In genomic region chr1:145889722-145890121, GRCh38 we compare ENCODE assay signal across 22 cellular contexts. TPM values are rescaled to one million over a fixed set of nuclear protein-coding genes. Genes with fewer than 3 reads are reported as not detected.
DNase-seq lines count a peak whose midpoint lies in the region; ATAC-seq, FAIRE-seq and TF ChIP-seq lines count a peak whose summit lies in the region.
"Had no signal": no experiment of that assay in that cellular context is flagged by ENCODE, and none has a peak within 500 bp of the region (broad histone marks: within the 10 kb centered on the region; RNA-seq: fewer than 3 reads in every experiment).

No MANE protein-coding gene starts in this region.

- no peaks in the 10 kb centered on the region for H4K20me1 ChIP-seq in HepG2 (ENCODE audit: insufficient read depth, low read length)

- no peaks in the 10 kb centered on the region for H3K36me3 Mint-ChIP-seq in HFFc6 (ENCODE audit: low read depth)
- no peaks in the 10 kb centered on the region for H3K36me3 Mint-ChIP-seq in endodermal cell (ENCODE audit: low read depth)
- H3K36me3 Mint-ChIP-seq: IgD-negative memory B cell had no signal

- WGBS in HepG2 (ENCODE audit: low lambda C conversion rate), result 46% methylated on average over 3 of the region's 3 CpGs
- 83 to 85% methylated on average over 3 of the region's 3 CpGs for WGBS in endodermal cell (ENCODE audit: insufficient coverage in 1 of 2, insufficient read length in 1 of 2), 2 experiments

- H3K27me3 Mint-ChIP-seq in HFFc6 (ENCODE audit: insufficient read depth) (no peaks in the 10 kb centered on the region), endodermal cell (ENCODE audit: insufficient read depth) (peaks cover 14% of the 10 kb centered on the region)

- no TSS peak for BruUV-seq in Panc1 (replicated peaks; lab: Mats Ljungman, UMichigan)
- no TSS peak for BruUV-seq in HepG2 (replicated peaks; lab: Mats Ljungman, UMichigan)

- no peaks in the 10 kb centered on the region for H3K36me3 ChIP-seq in Panc1 (ENCODE audit: control insufficient read depth, insufficient read depth, low read length)
- H3K36me3 ChIP-seq in HepG2 (replicated peaks in 1 of 2; ENCODE audit: control insufficient read depth in 1 of 2, insufficient read depth in 2 of 2, low read length in 2 of 2), result no peaks in the 10 kb centered on the region
- no peaks in the 10 kb centered on the region for H3K36me3 ChIP-seq in endodermal cell (ENCODE audit: control insufficient read depth, insufficient read depth, low read length)
- H3K36me3 ChIP-seq: colonic mucosa, heart right ventricle, right atrium auricular region, SJCRH30 had no signal

- H3K9ac ChIP-seq in HepG2 (ENCODE audit: insufficient read depth, low read depth, low read length) (no peak overlapping the region), endodermal cell (ENCODE audit: extremely low read depth, low read length, poor library complexity, severe bottlenecking) (no peak overlapping the region)

- H3K27ac ChIP-seq in Panc1 (ENCODE audit: low read length), result peak overlapping the region; percentile 12; the same call in 1 of the 2 replicates
- H3K27ac ChIP-seq in HepG2 (ENCODE audit: extremely low read length, insufficient read depth, low read length), result no peak overlapping the region
- no peak overlapping the region for H3K27ac ChIP-seq in endodermal cell (ENCODE audit: low read depth, low read length)
- H3K27ac ChIP-seq: colonic mucosa, right atrium auricular region, SJCRH30 had no signal

- no peak for TF ChIP-seq RAD21 in HepG2 (CRISPR knock-in tag; IDR thresholded peaks at IDR 0.05)

- intact Hi-C loops in Panc1 (cut with micrococcal nuclease; ENCODE audit: unreplicated experiment), result loop anchor here (5.0 kb wide), 2 partner anchors 73 to 123 kb away; partner anchors contain the start of genes ANKRD34A and POLR3GL
- intact Hi-C loops in HepG2 (cut with micrococcal nuclease; ENCODE audit: unreplicated experiment), result loop anchor here (5.0 kb wide), 4 partner anchors 32 to 88 kb away; partner anchors contain the start of genes LIX1L, PIAS3 and RBM8A

- in situ Hi-C loops in Panc1 (cut with HindIII; ENCODE audit: low pct_unique_long_range_greater_than_20kb, low sequenced_read_pairs) (no loop called here), HepG2 (cut with HindIII; ENCODE audit: extremely low pct_ligation_motif_present, low pct_unique_long_range_greater_than_20kb) (loop anchor here (5.0 to 10.0 kb wide), 2 partner anchors 38 to 115 kb away; partner anchors contain the start of gene RBM8A)

- TF ChIP-seq EP300 in HepG2 (IDR thresholded peaks at IDR 0.05; ENCODE audit: low read depth in 2 of 2, low read length in 2 of 2) (no peak), HepG2 (CRISPR knock-in tag; IDR thresholded peaks at IDR 0.05; ENCODE audit: borderline replicate concordance) (no peak)

- peak overlapping the region; percentile 40 for H2AFZ ChIP-seq in HepG2 (ENCODE audit: low read length)

- POLR2A ChIA-PET in Panc1 (lab: Charles Lee) (no interaction called here), HepG2 (lab: Yijun Ruan, JAX) (no interaction called here)

- H3K4me3 Mint-ChIP-seq in HFFc6 (no peak overlapping the region), endodermal cell (no peak overlapping the region)
- H3K4me3 Mint-ChIP-seq: CD8-positive, alpha-beta memory T cell; IgD-negative memory B cell; stimulated activated naive CD8-positive, alpha-beta T cell treated with anti-CD3 and anti-CD28 coated beads, Interleukin-15, amount 100 ng/mL, for 72 hours; T-helper 2 cell treated with Interferon-gamma antibody and Interleukin-4, amounts not matched to agents 5 μg/mL and 100 μg/mL, for 36 hours had no signal

- H3K27me3 ChIP-seq in Panc1 (ENCODE audit: control insufficient read depth, insufficient read depth, low read length) (peaks cover 3% of the 10 kb centered on the region; the same call in 1 of the 2 replicates), HepG2 (ENCODE audit: control insufficient read depth in 1 of 2, insufficient read depth in 2 of 2, low read length in 2 of 2) (peaks cover 2 to 9% of the 10 kb centered on the region in 2 experiments), endodermal cell (ENCODE audit: control insufficient read depth, insufficient read depth, low read length, poor library complexity, severe bottlenecking) (peaks cover 10% of the 10 kb centered on the region)
- H3K27me3 ChIP-seq: colonic mucosa, right atrium auricular region, SJCRH30 had no signal

- H3K27ac Mint-ChIP-seq in HFFc6, result no peak overlapping the region
- no peak overlapping the region for H3K27ac Mint-ChIP-seq in endodermal cell
- H3K27ac Mint-ChIP-seq: CD8-positive, alpha-beta memory T cell; IgD-negative memory B cell; stimulated activated naive CD8-positive, alpha-beta T cell treated with anti-CD3 and anti-CD28 coated beads, Interleukin-15, amount 100 ng/mL, for 72 hours; T-helper 2 cell treated with Interferon-gamma antibody and Interleukin-4, amounts not matched to agents 5 μg/mL and 100 μg/mL, for 36 hours had no signal

- no peak for FAIRE-seq in HepG2 (lab: Jason Lieb, UNC)
- FAIRE-seq: astrocyte had no signal

- H3K4me1 Mint-ChIP-seq in HFFc6 (ENCODE audit: low read depth) (peaks cover 49% of the 10 kb centered on the region), endodermal cell (peaks cover 33% of the 10 kb centered on the region)

- H3K4me3 ChIP-seq in Panc1 (ENCODE audit: low read depth in 2 of 2, low read length in 2 of 2), result no peak overlapping the region
- H3K4me3 ChIP-seq in HepG2 (replicated peaks in 1 of 3; ENCODE audit: insufficient read depth in 1 of 3, low read depth in 2 of 3, low read length in 3 of 3), result no peak overlapping the region
- no peak overlapping the region for H3K4me3 ChIP-seq in endodermal cell (ENCODE audit: low read length)
- H3K4me3 ChIP-seq: colonic mucosa, heart right ventricle, right atrium auricular region, SJCRH30 had no signal

- H3K9me3 ChIP-seq in Panc1 (ENCODE audit: control insufficient read depth, insufficient read depth, low read depth, low read length), result no peaks in the 10 kb centered on the region
- H3K9me3 ChIP-seq in HepG2 (ENCODE audit: low read length), result no peaks in the 10 kb centered on the region
- H3K9me3 ChIP-seq in endodermal cell (ENCODE audit: control insufficient read depth, low read length), result no peaks in the 10 kb centered on the region
- H3K9me3 ChIP-seq: colonic mucosa, heart right ventricle, right atrium auricular region, SJCRH30 had no signal

- CTCF ChIA-PET in Panc1 (lab: Charles Lee) (interaction anchor here (0.8 kb wide), 1 partner anchor 43 kb away, joined by 4 read pairs; no protein-coding TSS in a partner anchor), HepG2 (lab: Yijun Ruan, JAX; ENCODE audit: low intra/inter-chr PET ratio, low total read pairs) (no interaction called here)

- H3K4me2 ChIP-seq in HepG2 (ENCODE audit: low read depth, low read length), result no peak overlapping the region; the same call in 1 of the 2 replicates

- no peak for ATAC-seq in Panc1
- no peak for ATAC-seq in HepG2
- no peak for ATAC-seq in GM21515 (IDR thresholded peaks at IDR 0.05; ENCODE audit: unreplicated experiment)
- no peak for ATAC-seq in HG03039 (IDR thresholded peaks at IDR 0.05; ENCODE audit: unreplicated experiment)
- ATAC-seq: heart right ventricle; stimulated activated naive CD8-positive, alpha-beta T cell treated with anti-CD3 and anti-CD28 coated beads, Interleukin-15, amount 100 ng/mL, for 72 hours had no signal

- H3K9me3 Mint-ChIP-seq in HFFc6, result no peaks in the 10 kb centered on the region
- H3K9me3 Mint-ChIP-seq in endodermal cell, result no peaks in the 10 kb centered on the region
- H3K9me3 Mint-ChIP-seq: CD8-positive, alpha-beta memory T cell; IgD-negative memory B cell; stimulated activated naive CD8-positive, alpha-beta T cell treated with anti-CD3 and anti-CD28 coated beads, Interleukin-15, amount 100 ng/mL, for 72 hours; T-helper 2 cell treated with Interferon-gamma antibody and Interleukin-4, amounts not matched to agents 5 μg/mL and 100 μg/mL, for 36 hours had no signal

- TF ChIP-seq CTCF in Panc1 (IDR thresholded peaks at IDR 0.05) (no peak), HepG2 (CRISPR knock-in tag; IDR thresholded peaks at IDR 0.05) (no peak), HFFc6 (IDR thresholded peaks at IDR 0.05) (no peak), endodermal cell (conservative IDR thresholded peaks at IDR 0.05) (no peak)

- H3K4me1 ChIP-seq in Panc1 (ENCODE audit: control insufficient read depth, insufficient read depth, low read length) (peaks cover 29% of the 10 kb centered on the region), HepG2 (ENCODE audit: insufficient read depth, low read length) (peaks cover 81% of the 10 kb centered on the region), endodermal cell (ENCODE audit: control insufficient read depth, insufficient read depth, low read length) (peaks cover 4% of the 10 kb centered on the region)

- no peaks in the 10 kb centered on the region for H3K79me2 ChIP-seq in HepG2 (ENCODE audit: insufficient read depth, low read length)

- no peak for TF ChIP-seq POLR2A in HepG2 (IDR thresholded peaks at IDR 0.05; ENCODE audit: insufficient read depth in 1 of 2, low read depth in 2 of 2, low read length in 2 of 2)

- DNase-seq in COLO668 (lab: John Stamatoyannopoulos, UW; ENCODE audit: unreplicated experiment) (peak; percentile 52), NCI-H1930 (lab: John Stamatoyannopoulos, UW) (peak; percentile 29 to 49), Panc1 (ENCODE audit: low read depth, low spot score) (no peak), HepG2 (ENCODE audit: low spot score) (peak; percentile 35), HFFc6 (no peak), endodermal cell (no peak)
- DNase-seq: activated CD4-positive, CD25-positive, alpha-beta regulatory T cell treated with anti-CD3 and anti-CD28 coated beads, Interleukin-2, amount 50 U/mL, for 72 hours; activated gamma-delta T cell; CD8-positive, alpha-beta memory T cell; colonic mucosa; heart right ventricle; kidney glomerular epithelial cell; NCI-H1048; NK-92 treated with Interleukin-12 subunit alpha and Interleukin-12 subunit beta, amount 100 ng/mL, for 24 hours; stimulated activated naive CD8-positive, alpha-beta T cell treated with anti-CD3 and anti-CD28 coated beads, Interleukin-15, amount 100 ng/mL, for 72 hours had no signal

RNA-seq across cellular contexts. Expression of gene ANKRD35, which starts 4.1 kb away (rescaled TPM):
- total RNA-seq in Panc1 (2021; ENCODE audit: unreplicated experiment) (not detected), HepG2 (2016; rRNA removed; fragmentation: Illumina TruSeq; extraction: Trizol) (0.02 TPM in 1 of 2 replicates, not detected in the other), endodermal cell (1 to 10 TPM in 1 of 2 donors, under 1 TPM in 1; 0.88 to 1.4 TPM)
- polyA plus RNA-seq in Panc1 (2012; ENCODE audit: insufficient read length), result not detected
- total RNA-seq in HepG2 (2016; cell fraction: cytosol; rRNA removed; fragmentation: Illumina TruSeq; extraction: Trizol; ENCODE audit: low read depth), result not detected in 2 replicates
- not detected in 2 replicates for total RNA-seq in HepG2 (2016; cell fraction: insoluble cytoplasmic fraction; rRNA removed; fragmentation: Illumina TruSeq; extraction: Trizol)
- total RNA-seq in HepG2 (2016; cell fraction: membrane; rRNA removed; fragmentation: Illumina TruSeq; extraction: Trizol), result not detected in 2 replicates
- total RNA-seq in HepG2 (2016; cell fraction: nucleus; rRNA removed; fragmentation: Illumina TruSeq; extraction: Trizol), result not detected in 2 replicates
- polyA plus RNA-seq in HepG2 (2011; rRNA removed), result not detected in 2 replicates
- 0.01 TPM in 2 replicates for polyA plus RNA-seq in HepG2 (2011; cell fraction: cytosol; rRNA removed)
- not detected in 2 replicates for polyA plus RNA-seq in HepG2 (2011; cell fraction: nucleus; rRNA removed)
- not detected in 2 replicates for polyA plus RNA-seq in HepG2 (2012)
- not detected in 2 replicates for polyA plus RNA-seq in HepG2 (2016; cell fraction: cytosol; fragmentation: Illumina TruSeq; extraction: Trizol; ENCODE audit: low read depth)
- not detected in 2 replicates for polyA plus RNA-seq in HepG2 (2016; cell fraction: insoluble cytoplasmic fraction; fragmentation: Illumina TruSeq; extraction: Trizol; ENCODE audit: low read depth)
- not detected in 2 replicates for polyA plus RNA-seq in HepG2 (2016; cell fraction: membrane; fragmentation: Illumina TruSeq; extraction: Trizol; ENCODE audit: low read depth)
- not detected in 2 replicates for polyA plus RNA-seq in HepG2 (2016; cell fraction: nucleus; fragmentation: Illumina TruSeq; extraction: Trizol; ENCODE audit: insufficient read depth, low read depth)
- polyA minus RNA-seq in HepG2 (2011; rRNA and poly(A)+ RNA removed; ENCODE audit: low replicate concordance), result 0.10 TPM in 1 of 2 replicates, not detected in the other
- polyA minus RNA-seq in HepG2 (2011; cell fraction: cytosol; rRNA and poly(A)+ RNA removed), result not detected in 2 replicates
- polyA minus RNA-seq in HepG2 (2011; cell fraction: nucleus; rRNA and poly(A)+ RNA removed), result 0.13 TPM in 1 of 2 replicates, not detected in the other
- total RNA-seq in HFFc6 (2021; fragmentation: NEBNext Ultra II Directional; extraction: Animal tissue kit (Norgen Biotek cat#: 25700)), result 1 to 10 TPM in 4 of 6 experiments, under 1 TPM in 2; 0.75 to 2.0 (median 1.1) TPM
- 0.68 TPM for polyA plus RNA-seq in endodermal cell (2013, experiment 1 of 2)
- 0.70 TPM for polyA plus RNA-seq in endodermal cell (2013, experiment 2 of 2)
- total RNA-seq: SJCRH30 had no signal
- polyA plus RNA-seq: IgD-negative memory B cell had no signal

RNA-seq across cellular contexts. Expression of gene ITGA10, which starts 20.1 kb away (rescaled TPM):
- total RNA-seq in Panc1 (2021; ENCODE audit: unreplicated experiment) (2.2 TPM), HepG2 (2016; rRNA removed; fragmentation: Illumina TruSeq; extraction: Trizol) (0.53 and 0.89 TPM in 2 replicates), endodermal cell (under 1 TPM; 0.18 to 0.33 TPM)
- 1.3 TPM for polyA plus RNA-seq in Panc1 (2012; ENCODE audit: insufficient read length)
- total RNA-seq in HepG2 (2016; cell fraction: cytosol; rRNA removed; fragmentation: Illumina TruSeq; extraction: Trizol; ENCODE audit: low read depth), result 0.09 and 0.20 TPM in 2 replicates
- 0.54 and 0.95 TPM in 2 replicates for total RNA-seq in HepG2 (2016; cell fraction: insoluble cytoplasmic fraction; rRNA removed; fragmentation: Illumina TruSeq; extraction: Trizol)
- total RNA-seq in HepG2 (2016; cell fraction: membrane; rRNA removed; fragmentation: Illumina TruSeq; extraction: Trizol), result 0.31 and 0.46 TPM in 2 replicates
- 1.3 and 1.4 TPM in 2 replicates for total RNA-seq in HepG2 (2016; cell fraction: nucleus; rRNA removed; fragmentation: Illumina TruSeq; extraction: Trizol)
- polyA plus RNA-seq in HepG2 (2011; rRNA removed), result 1.6 and 1.8 TPM in 2 replicates
- polyA plus RNA-seq in HepG2 (2011; cell fraction: cytosol; rRNA removed), result 0.79 and 0.83 TPM in 2 replicates
- polyA plus RNA-seq in HepG2 (2011; cell fraction: nucleus; rRNA removed), result 5.0 and 7.8 TPM in 2 replicates
- polyA plus RNA-seq in HepG2 (2012), result 0.55 and 0.64 TPM in 2 replicates
- 0.08 and 0.12 TPM in 2 replicates for polyA plus RNA-seq in HepG2 (2016; cell fraction: cytosol; fragmentation: Illumina TruSeq; extraction: Trizol; ENCODE audit: low read depth)
- 0.30 and 0.47 TPM in 2 replicates for polyA plus RNA-seq in HepG2 (2016; cell fraction: insoluble cytoplasmic fraction; fragmentation: Illumina TruSeq; extraction: Trizol; ENCODE audit: low read depth)
- polyA plus RNA-seq in HepG2 (2016; cell fraction: membrane; fragmentation: Illumina TruSeq; extraction: Trizol; ENCODE audit: low read depth), result 0.21 and 0.23 TPM in 2 replicates
- 3.6 and 4.6 TPM in 2 replicates for polyA plus RNA-seq in HepG2 (2016; cell fraction: nucleus; fragmentation: Illumina TruSeq; extraction: Trizol; ENCODE audit: insufficient read depth, low read depth)
- polyA minus RNA-seq in HepG2 (2011; rRNA and poly(A)+ RNA removed; ENCODE audit: low replicate concordance), result 0.35 and 1.5 TPM in 2 replicates
- polyA minus RNA-seq in HepG2 (2011; cell fraction: cytosol; rRNA and poly(A)+ RNA removed), result 0.69 and 0.70 TPM in 2 replicates
- polyA minus RNA-seq in HepG2 (2011; cell fraction: nucleus; rRNA and poly(A)+ RNA removed), result 1.8 and 2.6 TPM in 2 replicates
- 1 to 10 TPM in 4 of 6 experiments, under 1 TPM in 2; 0.78 to 1.3 (median 1.0) TPM for total RNA-seq in HFFc6 (2021; fragmentation: NEBNext Ultra II Directional; extraction: Animal tissue kit (Norgen Biotek cat#: 25700))
- polyA plus RNA-seq in endodermal cell (2013, experiment 1 of 2), result 0.18 TPM
- 0.08 TPM for polyA plus RNA-seq in endodermal cell (2013, experiment 2 of 2)
- polyA plus RNA-seq: CD8-positive, alpha-beta memory T cell; IgD-negative memory B cell had no signal

RNA-seq across cellular contexts. Expression of gene PEX11B, which starts 28.8 kb away (rescaled TPM):
- total RNA-seq in Panc1 (2021; ENCODE audit: unreplicated experiment) (27.4 TPM), HepG2 (2016; rRNA removed; fragmentation: Illumina TruSeq; extraction: Trizol) (21.6 and 26.2 TPM in 2 replicates), endodermal cell (10 to 100 TPM; 12.9 to 16.0 TPM)
- polyA plus RNA-seq in Panc1 (2012; ENCODE audit: insufficient read length), result 28.0 TPM
- total RNA-seq in HepG2 (2016; cell fraction: cytosol; rRNA removed; fragmentation: Illumina TruSeq; extraction: Trizol; ENCODE audit: low read depth), result 6.1 and 8.7 TPM in 2 replicates
- total RNA-seq in HepG2 (2016; cell fraction: insoluble cytoplasmic fraction; rRNA removed; fragmentation: Illumina TruSeq; extraction: Trizol), result 21.5 and 30.1 TPM in 2 replicates
- 12.7 and 13.4 TPM in 2 replicates for total RNA-seq in HepG2 (2016; cell fraction: membrane; rRNA removed; fragmentation: Illumina TruSeq; extraction: Trizol)
- total RNA-seq in HepG2 (2016; cell fraction: nucleus; rRNA removed; fragmentation: Illumina TruSeq; extraction: Trizol), result 9.3 and 11.7 TPM in 2 replicates
- polyA plus RNA-seq in HepG2 (2011; rRNA removed), result 38.8 and 48.4 TPM in 2 replicates
- 24.9 and 30.2 TPM in 2 replicates for polyA plus RNA-seq in HepG2 (2011; cell fraction: cytosol; rRNA removed)
- polyA plus RNA-seq in HepG2 (2011; cell fraction: nucleus; rRNA removed), result 11.0 and 14.0 TPM in 2 replicates
- 14.3 and 21.4 TPM in 2 replicates for polyA plus RNA-seq in HepG2 (2012)
- 4.2 and 4.4 TPM in 2 replicates for polyA plus RNA-seq in HepG2 (2016; cell fraction: cytosol; fragmentation: Illumina TruSeq; extraction: Trizol; ENCODE audit: low read depth)
- polyA plus RNA-seq in HepG2 (2016; cell fraction: insoluble cytoplasmic fraction; fragmentation: Illumina TruSeq; extraction: Trizol; ENCODE audit: low read depth), result 34.6 and 35.2 TPM in 2 replicates
- polyA plus RNA-seq in HepG2 (2016; cell fraction: membrane; fragmentation: Illumina TruSeq; extraction: Trizol; ENCODE audit: low read depth), result 8.1 and 9.5 TPM in 2 replicates
- 17.7 and 21.1 TPM in 2 replicates for polyA plus RNA-seq in HepG2 (2016; cell fraction: nucleus; fragmentation: Illumina TruSeq; extraction: Trizol; ENCODE audit: insufficient read depth, low read depth)
- polyA minus RNA-seq in HepG2 (2011; rRNA and poly(A)+ RNA removed; ENCODE audit: low replicate concordance), result 29.8 and 36.3 TPM in 2 replicates
- polyA minus RNA-seq in HepG2 (2011; cell fraction: cytosol; rRNA and poly(A)+ RNA removed), result 9.1 and 13.4 TPM in 2 replicates
- 6.4 and 7.0 TPM in 2 replicates for polyA minus RNA-seq in HepG2 (2011; cell fraction: nucleus; rRNA and poly(A)+ RNA removed)
- 10 to 100 TPM; 30.3 to 41.1 (median 35.6) TPM for total RNA-seq in HFFc6 (2021; fragmentation: NEBNext Ultra II Directional; extraction: Animal tissue kit (Norgen Biotek cat#: 25700))
- 18.2 TPM for polyA plus RNA-seq in endodermal cell (2013, experiment 1 of 2)
- 21.8 TPM for polyA plus RNA-seq in endodermal cell (2013, experiment 2 of 2)

RNA-seq across cellular contexts. Expression of gene PIAS3, which starts 30.8 kb away (rescaled TPM):
- total RNA-seq in Panc1 (2021; ENCODE audit: unreplicated experiment) (68.1 TPM), HepG2 (2016; rRNA removed; fragmentation: Illumina TruSeq; extraction: Trizol) (3.7 and 4.6 TPM in 2 replicates), endodermal cell (10 to 100 TPM; 44.8 to 53.4 TPM)
- 108 TPM for polyA plus RNA-seq in Panc1 (2012; ENCODE audit: insufficient read length)
- total RNA-seq in HepG2 (2016; cell fraction: cytosol; rRNA removed; fragmentation: Illumina TruSeq; extraction: Trizol; ENCODE audit: low read depth), result 0.91 and 1.5 TPM in 2 replicates
- total RNA-seq in HepG2 (2016; cell fraction: insoluble cytoplasmic fraction; rRNA removed; fragmentation: Illumina TruSeq; extraction: Trizol), result 4.0 and 4.2 TPM in 2 replicates
- 2.8 and 3.2 TPM in 2 replicates for total RNA-seq in HepG2 (2016; cell fraction: membrane; rRNA removed; fragmentation: Illumina TruSeq; extraction: Trizol)
- 4.7 TPM in 2 replicates for total RNA-seq in HepG2 (2016; cell fraction: nucleus; rRNA removed; fragmentation: Illumina TruSeq; extraction: Trizol)
- polyA plus RNA-seq in HepG2 (2011; rRNA removed), result 8.0 and 9.7 TPM in 2 replicates
- 5.0 and 5.5 TPM in 2 replicates for polyA plus RNA-seq in HepG2 (2011; cell fraction: cytosol; rRNA removed)
- 26.5 and 26.8 TPM in 2 replicates for polyA plus RNA-seq in HepG2 (2011; cell fraction: nucleus; rRNA removed)
- polyA plus RNA-seq in HepG2 (2012), result 5.8 and 6.8 TPM in 2 replicates
- polyA plus RNA-seq in HepG2 (2016; cell fraction: cytosol; fragmentation: Illumina TruSeq; extraction: Trizol; ENCODE audit: low read depth), result 1.2 and 1.3 TPM in 2 replicates
- 6.6 and 7.8 TPM in 2 replicates for polyA plus RNA-seq in HepG2 (2016; cell fraction: insoluble cytoplasmic fraction; fragmentation: Illumina TruSeq; extraction: Trizol; ENCODE audit: low read depth)
- 4.0 and 4.3 TPM in 2 replicates for polyA plus RNA-seq in HepG2 (2016; cell fraction: membrane; fragmentation: Illumina TruSeq; extraction: Trizol; ENCODE audit: low read depth)
- polyA plus RNA-seq in HepG2 (2016; cell fraction: nucleus; fragmentation: Illumina TruSeq; extraction: Trizol; ENCODE audit: insufficient read depth, low read depth), result 15.4 and 16.3 TPM in 2 replicates
- polyA minus RNA-seq in HepG2 (2011; rRNA and poly(A)+ RNA removed; ENCODE audit: low replicate concordance), result 8.5 and 12.9 TPM in 2 replicates
- 3.7 and 4.6 TPM in 2 replicates for polyA minus RNA-seq in HepG2 (2011; cell fraction: cytosol; rRNA and poly(A)+ RNA removed)
- 9.3 and 10.7 TPM in 2 replicates for polyA minus RNA-seq in HepG2 (2011; cell fraction: nucleus; rRNA and poly(A)+ RNA removed)
- total RNA-seq in HFFc6 (2021; fragmentation: NEBNext Ultra II Directional; extraction: Animal tissue kit (Norgen Biotek cat#: 25700)), result 10 to 100 TPM; 45.2 to 53.8 (median 51.6) TPM
- 45.1 TPM for polyA plus RNA-seq in endodermal cell (2013, experiment 1 of 2)
- polyA plus RNA-seq in endodermal cell (2013, experiment 2 of 2), result 41.6 TPM

RNA-seq across cellular contexts. Expression of gene RBM8A, which starts 37.6 kb away (rescaled TPM):
- total RNA-seq in Panc1 (2021; ENCODE audit: unreplicated experiment), result 172 TPM
- 208 TPM for polyA plus RNA-seq in Panc1 (2012; ENCODE audit: insufficient read length)
- total RNA-seq in HepG2 (2016; rRNA removed; fragmentation: Illumina TruSeq; extraction: Trizol), result 162 and 224 TPM in 2 replicates
- total RNA-seq in HepG2 (2016; cell fraction: cytosol; rRNA removed; fragmentation: Illumina TruSeq; extraction: Trizol; ENCODE audit: low read depth), result 15.8 and 21.1 TPM in 2 replicates
- total RNA-seq in HepG2 (2016; cell fraction: insoluble cytoplasmic fraction; rRNA removed; fragmentation: Illumina TruSeq; extraction: Trizol), result 164 and 238 TPM in 2 replicates
- total RNA-seq in HepG2 (2016; cell fraction: membrane; rRNA removed; fragmentation: Illumina TruSeq; extraction: Trizol), result 32.6 and 36.1 TPM in 2 replicates
- total RNA-seq in HepG2 (2016; cell fraction: nucleus; rRNA removed; fragmentation: Illumina TruSeq; extraction: Trizol), result 58.0 and 59.0 TPM in 2 replicates
- 75.2 and 106 TPM in 2 replicates for polyA plus RNA-seq in HepG2 (2011; rRNA removed)
- polyA plus RNA-seq in HepG2 (2011; cell fraction: cytosol; rRNA removed), result 81.5 and 102 TPM in 2 replicates
- polyA plus RNA-seq in HepG2 (2011; cell fraction: nucleus; rRNA removed), result 25.3 and 38.5 TPM in 2 replicates
- polyA plus RNA-seq in HepG2 (2012), result 87.0 and 96.0 TPM in 2 replicates
- 14.2 and 15.2 TPM in 2 replicates for polyA plus RNA-seq in HepG2 (2016; cell fraction: cytosol; fragmentation: Illumina TruSeq; extraction: Trizol; ENCODE audit: low read depth)
- 218 and 247 TPM in 2 replicates for polyA plus RNA-seq in HepG2 (2016; cell fraction: insoluble cytoplasmic fraction; fragmentation: Illumina TruSeq; extraction: Trizol; ENCODE audit: low read depth)
- polyA plus RNA-seq in HepG2 (2016; cell fraction: membrane; fragmentation: Illumina TruSeq; extraction: Trizol; ENCODE audit: low read depth), result 28.1 and 28.8 TPM in 2 replicates
- polyA plus RNA-seq in HepG2 (2016; cell fraction: nucleus; fragmentation: Illumina TruSeq; extraction: Trizol; ENCODE audit: insufficient read depth, low read depth), result 89.2 and 112 TPM in 2 replicates
- polyA minus RNA-seq in HepG2 (2011; rRNA and poly(A)+ RNA removed; ENCODE audit: low replicate concordance), result 14.9 and 35.6 TPM in 2 replicates
- polyA minus RNA-seq in HepG2 (2011; cell fraction: cytosol; rRNA and poly(A)+ RNA removed), result 26.3 and 33.8 TPM in 2 replicates
- 20.2 and 28.7 TPM in 2 replicates for polyA minus RNA-seq in HepG2 (2011; cell fraction: nucleus; rRNA and poly(A)+ RNA removed)
- total RNA-seq in HFFc6 (2021; fragmentation: NEBNext Ultra II Directional; extraction: Animal tissue kit (Norgen Biotek cat#: 25700)), result 100 to 1,000 TPM; 135 to 166 (median 157) TPM
- total RNA-seq in endodermal cell, result 100 to 1,000 TPM; 299 to 314 TPM
- polyA plus RNA-seq in endodermal cell (2013, experiment 1 of 2), result 181 TPM
- 193 TPM for polyA plus RNA-seq in endodermal cell (2013, experiment 2 of 2)

Comparison
In these comparisons a context has a peak if more than half of its experiments do, and no peak if none do; other contexts are left out.
1. DNase-seq: peak in COLO668 (single experiment), NCI-H1930 (2 of 2) and HepG2 (single experiment); none in Panc1 (single experiment), HFFc6 (single experiment) and endodermal cell (single experiment).